ENCODE assay signal across 18 cellular contexts in the genomic region with DNA sequence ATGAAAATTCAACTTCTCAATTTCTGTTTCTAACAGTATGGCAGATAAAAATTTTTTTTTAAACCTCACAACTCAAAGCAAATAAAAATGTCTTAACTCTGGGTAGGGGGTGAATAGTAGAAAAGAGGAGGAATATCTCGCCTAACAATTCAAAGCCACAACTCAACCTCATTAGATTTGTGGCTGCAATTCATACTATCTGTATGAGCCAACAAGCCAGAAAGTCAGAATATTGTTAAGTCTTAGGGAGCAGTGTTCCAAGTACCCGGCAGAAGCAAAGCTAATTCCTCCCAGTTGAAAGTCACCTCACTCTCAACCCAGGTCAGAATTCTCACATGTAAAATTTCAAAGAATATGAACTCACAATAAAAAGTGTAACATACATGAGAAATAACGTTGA. TPM values are rescaled to one million over a fixed set of nuclear protein-coding genes. Genes with fewer than 3 reads are reported as not detected.
A peak's percentile ranks its signal among the peaks of the same experiment; 100 is the strongest.
DNase-seq lines count a peak whose midpoint lies in the region; ATAC-seq, FAIRE-seq and TF ChIP-seq lines count a peak whose summit lies in the region.
"Had no signal": no experiment of that assay in that cellular context is flagged by ENCODE, and none has a peak within 500 bp of the region (broad histone marks: within the 10 kb centered on the region; RNA-seq: fewer than 3 reads in every experiment).

No MANE protein-coding gene starts in this region.

- no peak for TF ChIP-seq CTCF in CD4-positive, alpha-beta T cell (IDR thresholded peaks at IDR 0.05)
- no peak for TF ChIP-seq CTCF in hepatocyte (IDR thresholded peaks at IDR 0.05; ENCODE audit: poor library complexity)

- H3K9me3 ChIP-seq in CD4-positive, alpha-beta T cell (ENCODE audit: control insufficient read depth, low read length), result no peaks in the 10 kb centered on the region
- H3K9me3 ChIP-seq in hepatocyte (ENCODE audit: low read depth), result no peaks in the 10 kb centered on the region
- no peaks in the 10 kb centered on the region for H3K9me3 ChIP-seq in trophoblast cell (ENCODE audit: insufficient read depth, low read depth, low read length)

- H3K9me3 Mint-ChIP-seq in CD4-positive, alpha-beta T cell, result no peaks in the 10 kb centered on the region

- H3K27ac ChIP-seq in CD4-positive, alpha-beta T cell (ENCODE audit: low read depth, low read length), result no peak overlapping the region
- H3K27ac ChIP-seq in hepatocyte (no peak overlapping the region), trophoblast cell (ENCODE audit: low read depth, low read length) (no peak overlapping the region)
- H3K27ac ChIP-seq: RWPE1, SJCRH30 had no signal

- H3K36me3 Mint-ChIP-seq in CD4-positive, alpha-beta T cell (ENCODE audit: low read depth), result peaks cover 63% of the 10 kb centered on the region

- WGBS in hepatocyte (ENCODE audit: low lambda C conversion rate, missing lambda C conversion rate), result 85% methylated on average over 3 of the region's 3 CpGs
- no CpG with 5 or more reads among the region's 3 CpGs for WGBS in trophoblast cell (ENCODE audit: extremely low coverage, insufficient coverage, insufficient read length)

- H4K91ac ChIP-seq in trophoblast cell (ENCODE audit: low read depth, low read length), result no peak overlapping the region

- H3K9ac ChIP-seq in trophoblast cell (ENCODE audit: low read length), result no peak overlapping the region

- H4K12ac ChIP-seq in trophoblast cell (ENCODE audit: low read depth, low read length), result no peak overlapping the region

- FAIRE-seq in urothelium cell line (lab: Jason Lieb, UNC), result no peak

- no peak overlapping the region for H3K4me3 ChIP-seq in hepatocyte
- H3K4me3 ChIP-seq in trophoblast cell (ENCODE audit: low read depth, low read length), result no peak overlapping the region
- H3K4me3 ChIP-seq: SJCRH30 had no signal

- no peaks in the 10 kb centered on the region for H3K27me3 Mint-ChIP-seq in CD4-positive, alpha-beta T cell

- H3K27ac Mint-ChIP-seq in CD4-positive, alpha-beta T cell, result no peak overlapping the region

- H2BK5ac ChIP-seq in trophoblast cell (ENCODE audit: low read depth, low read length, poor library complexity), result no peak overlapping the region

- H3K79me1 ChIP-seq in trophoblast cell (ENCODE audit: low read length), result no peaks in the 10 kb centered on the region

- peaks cover 98% of the 10 kb centered on the region for H4K20me1 ChIP-seq in hepatocyte (ENCODE audit: insufficient read depth, poor library complexity, severe bottlenecking)

- CTCF ChIA-PET in CD4-positive, alpha-beta T cell (lab: Charles Lee), result no interaction called here

- H3K4me1 Mint-ChIP-seq in CD4-positive, alpha-beta T cell (ENCODE audit: low read depth), result peaks cover 90% of the 10 kb centered on the region

- peaks cover 3% of the 10 kb centered on the region for H3K4me1 ChIP-seq in hepatocyte (ENCODE audit: insufficient read depth)
- H3K4me1 ChIP-seq in trophoblast cell (ENCODE audit: control insufficient read depth in 1 of 2, insufficient read depth in 2 of 2, low read length in 2 of 2), result no peaks in the 10 kb centered on the region
- H3K4me1 ChIP-seq: SJCRH30 had no signal

- peak overlapping the region; percentile 10 for H3K4me3 Mint-ChIP-seq in CD4-positive, alpha-beta T cell
- H3K4me3 Mint-ChIP-seq: CD14-positive monocyte had no signal

- no peak overlapping the region for H2AK5ac ChIP-seq in trophoblast cell (ENCODE audit: low read length)

- intact Hi-C loops in CD4-positive, alpha-beta T cell (cut with DNase I, micrococcal nuclease), result no loop called here

- H2AFZ ChIP-seq in hepatocyte (no peak overlapping the region), trophoblast cell (ENCODE audit: insufficient read depth, low read length, poor library complexity) (no peak overlapping the region)

- no peak overlapping the region for H2BK12ac ChIP-seq in trophoblast cell (ENCODE audit: low read length)

- no peak overlapping the region for H3K14ac ChIP-seq in trophoblast cell (ENCODE audit: low read length)

- no peaks in the 10 kb centered on the region for H3K9me2 ChIP-seq in hepatocyte (replicated peaks; ENCODE audit: insufficient read depth)

- H4K8ac ChIP-seq in trophoblast cell (ENCODE audit: low read depth, low read length), result no peak overlapping the region

- H3K18ac ChIP-seq in trophoblast cell (ENCODE audit: low read length), result no peak overlapping the region

- peak overlapping the region; percentile 5 for H3K4me2 ChIP-seq in hepatocyte
- no peak overlapping the region for H3K4me2 ChIP-seq in trophoblast cell (ENCODE audit: low read length)

- no peak overlapping the region for H2BK120ac ChIP-seq in trophoblast cell (ENCODE audit: insufficient read depth, low read length, poor library complexity)

- H3K23ac ChIP-seq in trophoblast cell (ENCODE audit: low read length), result no peak overlapping the region

- no peak for DNase-seq in CD4-positive, alpha-beta T cell
- DNase-seq in OCI-M1 (lab: John Stamatoyannopoulos, UW) (peak; percentile 29), hepatocyte (ENCODE audit: low spot score) (no peak), trophoblast cell (no peak), urothelium cell line (ENCODE audit: low spot score) (no peak), SKM-1 (lab: John Stamatoyannopoulos, UW; ENCODE audit: unreplicated experiment) (no peak), NCI-H1092 treated with DMSO at 0.1 percent for 48 hours (lab: John Stamatoyannopoulos, UW) (no peak)
- DNase-seq: Calu3, HCEC 1CT, MV-4-11, NCI-H1417 treated with DMSO at 0.1 percent for 48 hours, NCI-H1930, NCI-H446, NCI-H748 treated with DMSO at 0.1 percent for 48 hours, SJCRH30 had no signal

- H3K27me3 ChIP-seq in CD4-positive, alpha-beta T cell (ENCODE audit: control insufficient read depth, insufficient read depth, low read length), result no peaks in the 10 kb centered on the region
- H3K27me3 ChIP-seq in hepatocyte (no peaks in the 10 kb centered on the region), trophoblast cell (ENCODE audit: insufficient read depth, low read length) (no peaks in the 10 kb centered on the region)
- H3K27me3 ChIP-seq: SJCRH30 had no signal

- POLR2A ChIA-PET in CD4-positive, alpha-beta T cell (lab: Charles Lee), result interaction anchor here (1.8 kb wide), 1 partner anchor 15 kb away, joined by 4 read pairs; a partner anchor contains a TSS

- H3K79me2 ChIP-seq in hepatocyte (peaks cover 100% of the 10 kb centered on the region), trophoblast cell (ENCODE audit: control insufficient read depth, insufficient read depth, low read length, poor library complexity) (peaks cover 11% of the 10 kb centered on the region)

- no peak for ATAC-seq in CD4-positive, alpha-beta T cell (ENCODE audit: poor library complexity)
- ATAC-seq: PC-3 had no signal

- H3K36me3 ChIP-seq in hepatocyte (replicated peaks; ENCODE audit: insufficient read depth, low read depth) (peaks cover 6% of the 10 kb centered on the region), trophoblast cell (ENCODE audit: control insufficient read depth in 1 of 2, insufficient read depth in 2 of 2, low read length in 2 of 2) (peaks cover 0 to 2% of the 10 kb centered on the region in 2 experiments)

- peak overlapping the region; percentile 83 for H3K4ac ChIP-seq in trophoblast cell (ENCODE audit: low read depth, low read length)

RNA-seq across cellular contexts. Expression of a gene that starts 15.0 kb away (rescaled TPM):
- total RNA-seq in CD4-positive, alpha-beta T cell, result 10 to 100 TPM; 88.8 to 92.9 TPM
- total RNA-seq in hepatocyte, result 144 and 147 TPM in 2 replicates
- 56.2 and 65.4 TPM in 2 replicates for polyA plus RNA-seq in hepatocyte
- polyA plus RNA-seq in trophoblast cell (2013), result 50.7 and 53.9 TPM in 2 replicates
